ENCODE assay signal across 1 cellular context in the genomic region with DNA sequence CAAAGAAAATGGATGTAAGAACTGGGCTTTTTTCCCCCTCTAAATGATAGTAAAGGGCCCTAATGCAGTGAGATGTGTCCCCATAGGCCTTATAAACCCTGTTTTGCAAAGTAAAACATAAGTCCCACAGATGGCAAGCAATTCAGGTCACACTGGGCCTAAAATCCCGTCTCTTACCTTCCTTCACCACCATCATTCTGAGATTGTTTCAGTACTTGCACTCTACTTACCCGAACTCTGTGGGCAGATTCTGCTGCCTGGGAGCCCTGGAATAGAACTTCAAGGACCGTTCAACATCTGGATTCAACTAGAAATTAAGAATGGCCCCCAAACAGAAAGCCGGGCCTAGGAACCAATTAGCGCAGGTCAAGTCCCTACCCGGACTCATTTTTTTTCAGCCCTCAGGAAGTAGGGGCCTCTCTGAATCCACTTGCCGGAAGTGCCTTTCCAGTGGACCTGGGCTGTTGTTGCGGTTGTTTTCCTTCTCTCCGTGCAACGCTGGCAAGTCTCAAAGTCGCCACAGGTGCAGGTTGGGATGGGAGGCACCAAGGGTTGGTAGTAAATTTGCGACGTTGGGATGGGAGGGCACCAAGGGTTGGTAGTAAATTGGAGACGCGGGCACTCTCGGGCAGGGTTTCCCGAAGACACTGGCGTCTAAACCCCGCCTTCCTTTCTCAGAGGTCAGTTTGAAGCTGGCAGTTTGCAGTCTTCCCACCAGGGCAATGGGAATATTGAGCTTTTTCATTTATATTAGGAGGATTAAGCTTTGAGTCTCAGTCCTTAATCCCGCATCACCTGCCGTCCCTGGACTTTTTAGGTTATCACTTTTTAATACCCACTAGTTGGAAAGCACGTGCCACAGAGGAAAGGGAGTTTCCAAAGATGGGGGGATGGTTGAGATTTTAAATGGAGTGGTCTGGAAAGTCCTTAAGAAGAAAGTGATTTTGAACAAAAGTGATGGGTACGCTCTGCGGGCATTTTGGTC.
TF ChIP-seq lines count a peak whose summit lies in the region.

A gene with protein sequence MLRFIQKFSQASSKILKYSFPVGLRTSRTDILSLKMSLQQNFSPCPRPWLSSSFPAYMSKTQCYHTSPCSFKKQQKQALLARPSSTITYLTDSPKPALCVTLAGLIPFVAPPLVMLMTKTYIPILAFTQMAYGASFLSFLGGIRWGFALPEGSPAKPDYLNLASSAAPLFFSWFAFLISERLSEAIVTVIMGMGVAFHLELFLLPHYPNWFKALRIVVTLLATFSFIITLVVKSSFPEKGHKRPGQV (plus strand): TSS at position 429 of the 985 bp plus-strand sequence. CDS start 2,888 bp downstream, outside the sequence.

TF ChIP-seq in HEK293, 187 proteins besides CTCF, POLR2A, EP300 and RAD21 (continued from another document and continues in another):
- no peak for TF ChIP-seq ZBTB1 (tag by site-specific recombination; IDR thresholded peaks at IDR 0.05)
- no peak for TF ChIP-seq GLIS2 (tag by site-specific recombination; IDR thresholded peaks at IDR 0.05)
- TF ChIP-seq ZNF184 (tag by site-specific recombination; IDR thresholded peaks at IDR 0.05), result peak; percentile 71; the same call in 1 of the 2 replicates
- TF ChIP-seq ZNF146 (tag by site-specific recombination; IDR thresholded peaks at IDR 0.05), result 0 out of 2 replicates have a peak, but pooled peaks have one; percentile 5
- TF ChIP-seq, protein P1, sequence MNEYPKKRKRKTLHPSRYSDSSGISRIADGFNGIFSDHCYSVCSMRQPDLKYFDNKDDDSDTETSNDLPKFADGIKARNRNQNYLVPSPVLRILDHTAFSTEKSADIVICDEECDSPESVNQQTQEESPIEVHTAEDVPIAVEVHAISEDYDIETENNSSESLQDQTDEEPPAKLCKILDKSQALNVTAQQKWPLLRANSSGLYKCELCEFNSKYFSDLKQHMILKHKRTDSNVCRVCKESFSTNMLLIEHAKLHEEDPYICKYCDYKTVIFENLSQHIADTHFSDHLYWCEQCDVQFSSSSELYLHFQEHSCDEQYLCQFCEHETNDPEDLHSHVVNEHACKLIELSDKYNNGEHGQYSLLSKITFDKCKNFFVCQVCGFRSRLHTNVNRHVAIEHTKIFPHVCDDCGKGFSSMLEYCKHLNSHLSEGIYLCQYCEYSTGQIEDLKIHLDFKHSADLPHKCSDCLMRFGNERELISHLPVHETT (tag by site-specific recombination; IDR thresholded peaks at IDR 0.05), result peak; percentile 93
- peak; percentile 61; the same call in 1 of the 2 replicates for TF ChIP-seq ZEB2 (tag by site-specific recombination; IDR thresholded peaks at IDR 0.05)
- peak; percentile 73 for TF ChIP-seq ZNF629 (tag by site-specific recombination; IDR thresholded peaks at IDR 0.05)
- TF ChIP-seq ZNF2 (tag by site-specific recombination; IDR thresholded peaks at IDR 0.05), result peak; percentile 83; the same call in 1 of the 2 replicates
- no peak for TF ChIP-seq ZNF23 (tag by site-specific recombination; IDR thresholded peaks at IDR 0.05; ENCODE audit: borderline replicate concordance)
- TF ChIP-seq ZNF626 (tag by site-specific recombination; IDR thresholded peaks at IDR 0.05), result 0 out of 2 replicates have a peak, but pooled peaks have one; percentile 82
- peak; percentile 47; the same call in 1 of the 2 replicates for TF ChIP-seq KLF9 (tag by site-specific recombination; IDR thresholded peaks at IDR 0.05; ENCODE audit: low read depth)
- peak; percentile 85 for TF ChIP-seq ZSCAN30 (tag by site-specific recombination; IDR thresholded peaks at IDR 0.05)
- TF ChIP-seq, protein P2, sequence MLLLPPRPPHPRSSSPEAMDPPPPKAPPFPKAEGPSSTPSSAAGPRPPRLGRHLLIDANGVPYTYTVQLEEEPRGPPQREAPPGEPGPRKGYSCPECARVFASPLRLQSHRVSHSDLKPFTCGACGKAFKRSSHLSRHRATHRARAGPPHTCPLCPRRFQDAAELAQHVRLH (tag by site-specific recombination; IDR thresholded peaks at IDR 0.05), result peak; percentile 65
- 0 out of 2 replicates have a peak, but pooled peaks have one; percentile 48 for TF ChIP-seq ZSCAN23 (tag by site-specific recombination; IDR thresholded peaks at IDR 0.05)
- no peak for TF ChIP-seq ZNF302 (tag by site-specific recombination; IDR thresholded peaks at IDR 0.05; ENCODE audit: low read depth)
- TF ChIP-seq KLF7 (tag by site-specific recombination; IDR thresholded peaks at IDR 0.05; ENCODE audit: borderline replicate concordance), result peak; percentile 49; the same call in 1 of the 2 replicates
- no peak for TF ChIP-seq ZNF16 (tag by site-specific recombination; IDR thresholded peaks at IDR 0.05; ENCODE audit: low read depth)
- TF ChIP-seq, protein P3, sequence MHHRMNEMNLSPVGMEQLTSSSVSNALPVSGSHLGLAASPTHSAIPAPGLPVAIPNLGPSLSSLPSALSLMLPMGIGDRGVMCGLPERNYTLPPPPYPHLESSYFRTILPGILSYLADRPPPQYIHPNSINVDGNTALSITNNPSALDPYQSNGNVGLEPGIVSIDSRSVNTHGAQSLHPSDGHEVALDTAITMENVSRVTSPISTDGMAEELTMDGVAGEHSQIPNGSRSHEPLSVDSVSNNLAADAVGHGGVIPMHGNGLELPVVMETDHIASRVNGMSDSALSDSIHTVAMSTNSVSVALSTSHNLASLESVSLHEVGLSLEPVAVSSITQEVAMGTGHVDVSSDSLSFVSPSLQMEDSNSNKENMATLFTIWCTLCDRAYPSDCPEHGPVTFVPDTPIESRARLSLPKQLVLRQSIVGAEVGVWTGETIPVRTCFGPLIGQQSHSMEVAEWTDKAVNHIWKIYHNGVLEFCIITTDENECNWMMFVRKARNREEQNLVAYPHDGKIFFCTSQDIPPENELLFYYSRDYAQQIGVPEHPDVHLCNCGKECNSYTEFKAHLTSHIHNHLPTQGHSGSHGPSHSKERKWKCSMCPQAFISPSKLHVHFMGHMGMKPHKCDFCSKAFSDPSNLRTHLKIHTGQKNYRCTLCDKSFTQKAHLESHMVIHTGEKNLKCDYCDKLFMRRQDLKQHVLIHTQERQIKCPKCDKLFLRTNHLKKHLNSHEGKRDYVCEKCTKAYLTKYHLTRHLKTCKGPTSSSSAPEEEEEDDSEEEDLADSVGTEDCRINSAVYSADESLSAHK (tag by site-specific recombination; IDR thresholded peaks at IDR 0.05), result peak; percentile 5; the same call in 1 of the 2 replicates
- peak; percentile 46 for TF ChIP-seq ZBTB21 (tag by site-specific recombination; IDR thresholded peaks at IDR 0.05)
- TF ChIP-seq, protein P4, sequence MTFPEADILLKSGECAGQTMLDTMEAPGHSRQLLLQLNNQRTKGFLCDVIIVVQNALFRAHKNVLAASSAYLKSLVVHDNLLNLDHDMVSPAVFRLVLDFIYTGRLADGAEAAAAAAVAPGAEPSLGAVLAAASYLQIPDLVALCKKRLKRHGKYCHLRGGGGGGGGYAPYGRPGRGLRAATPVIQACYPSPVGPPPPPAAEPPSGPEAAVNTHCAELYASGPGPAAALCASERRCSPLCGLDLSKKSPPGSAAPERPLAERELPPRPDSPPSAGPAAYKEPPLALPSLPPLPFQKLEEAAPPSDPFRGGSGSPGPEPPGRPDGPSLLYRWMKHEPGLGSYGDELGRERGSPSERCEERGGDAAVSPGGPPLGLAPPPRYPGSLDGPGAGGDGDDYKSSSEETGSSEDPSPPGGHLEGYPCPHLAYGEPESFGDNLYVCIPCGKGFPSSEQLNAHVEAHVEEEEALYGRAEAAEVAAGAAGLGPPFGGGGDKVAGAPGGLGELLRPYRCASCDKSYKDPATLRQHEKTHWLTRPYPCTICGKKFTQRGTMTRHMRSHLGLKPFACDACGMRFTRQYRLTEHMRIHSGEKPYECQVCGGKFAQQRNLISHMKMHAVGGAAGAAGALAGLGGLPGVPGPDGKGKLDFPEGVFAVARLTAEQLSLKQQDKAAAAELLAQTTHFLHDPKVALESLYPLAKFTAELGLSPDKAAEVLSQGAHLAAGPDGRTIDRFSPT (tag by site-specific recombination; IDR thresholded peaks at IDR 0.05), result peak; percentile 42; the same call in 1 of the 2 replicates
- TF ChIP-seq ZNF600 (tag by site-specific recombination; IDR thresholded peaks at IDR 0.05), result peak; percentile 44
- TF ChIP-seq ZNF76 (tag by site-specific recombination; IDR thresholded peaks at IDR 0.05; ENCODE audit: borderline replicate concordance, low read depth), result peak; percentile 89
- peak; percentile 54 for TF ChIP-seq ZBTB17 (tag by site-specific recombination; IDR thresholded peaks at IDR 0.05)
- no peak for TF ChIP-seq ZNF311 (tag by site-specific recombination; IDR thresholded peaks at IDR 0.05; ENCODE audit: borderline replicate concordance)
- TF ChIP-seq, protein P5, sequence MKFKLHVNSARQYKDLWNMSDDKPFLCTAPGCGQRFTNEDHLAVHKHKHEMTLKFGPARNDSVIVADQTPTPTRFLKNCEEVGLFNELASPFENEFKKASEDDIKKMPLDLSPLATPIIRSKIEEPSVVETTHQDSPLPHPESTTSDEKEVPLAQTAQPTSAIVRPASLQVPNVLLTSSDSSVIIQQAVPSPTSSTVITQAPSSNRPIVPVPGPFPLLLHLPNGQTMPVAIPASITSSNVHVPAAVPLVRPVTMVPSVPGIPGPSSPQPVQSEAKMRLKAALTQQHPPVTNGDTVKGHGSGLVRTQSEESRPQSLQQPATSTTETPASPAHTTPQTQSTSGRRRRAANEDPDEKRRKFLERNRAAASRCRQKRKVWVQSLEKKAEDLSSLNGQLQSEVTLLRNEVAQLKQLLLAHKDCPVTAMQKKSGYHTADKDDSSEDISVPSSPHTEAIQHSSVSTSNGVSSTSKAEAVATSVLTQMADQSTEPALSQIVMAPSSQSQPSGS (tag by site-specific recombination; IDR thresholded peaks at IDR 0.05; ENCODE audit: low read depth), result no peak
- TF ChIP-seq ZNF610 (tag by site-specific recombination; IDR thresholded peaks at IDR 0.05; ENCODE audit: borderline replicate concordance), result no peak; the same call in 1 of the 2 replicates
- TF ChIP-seq, protein P6, sequence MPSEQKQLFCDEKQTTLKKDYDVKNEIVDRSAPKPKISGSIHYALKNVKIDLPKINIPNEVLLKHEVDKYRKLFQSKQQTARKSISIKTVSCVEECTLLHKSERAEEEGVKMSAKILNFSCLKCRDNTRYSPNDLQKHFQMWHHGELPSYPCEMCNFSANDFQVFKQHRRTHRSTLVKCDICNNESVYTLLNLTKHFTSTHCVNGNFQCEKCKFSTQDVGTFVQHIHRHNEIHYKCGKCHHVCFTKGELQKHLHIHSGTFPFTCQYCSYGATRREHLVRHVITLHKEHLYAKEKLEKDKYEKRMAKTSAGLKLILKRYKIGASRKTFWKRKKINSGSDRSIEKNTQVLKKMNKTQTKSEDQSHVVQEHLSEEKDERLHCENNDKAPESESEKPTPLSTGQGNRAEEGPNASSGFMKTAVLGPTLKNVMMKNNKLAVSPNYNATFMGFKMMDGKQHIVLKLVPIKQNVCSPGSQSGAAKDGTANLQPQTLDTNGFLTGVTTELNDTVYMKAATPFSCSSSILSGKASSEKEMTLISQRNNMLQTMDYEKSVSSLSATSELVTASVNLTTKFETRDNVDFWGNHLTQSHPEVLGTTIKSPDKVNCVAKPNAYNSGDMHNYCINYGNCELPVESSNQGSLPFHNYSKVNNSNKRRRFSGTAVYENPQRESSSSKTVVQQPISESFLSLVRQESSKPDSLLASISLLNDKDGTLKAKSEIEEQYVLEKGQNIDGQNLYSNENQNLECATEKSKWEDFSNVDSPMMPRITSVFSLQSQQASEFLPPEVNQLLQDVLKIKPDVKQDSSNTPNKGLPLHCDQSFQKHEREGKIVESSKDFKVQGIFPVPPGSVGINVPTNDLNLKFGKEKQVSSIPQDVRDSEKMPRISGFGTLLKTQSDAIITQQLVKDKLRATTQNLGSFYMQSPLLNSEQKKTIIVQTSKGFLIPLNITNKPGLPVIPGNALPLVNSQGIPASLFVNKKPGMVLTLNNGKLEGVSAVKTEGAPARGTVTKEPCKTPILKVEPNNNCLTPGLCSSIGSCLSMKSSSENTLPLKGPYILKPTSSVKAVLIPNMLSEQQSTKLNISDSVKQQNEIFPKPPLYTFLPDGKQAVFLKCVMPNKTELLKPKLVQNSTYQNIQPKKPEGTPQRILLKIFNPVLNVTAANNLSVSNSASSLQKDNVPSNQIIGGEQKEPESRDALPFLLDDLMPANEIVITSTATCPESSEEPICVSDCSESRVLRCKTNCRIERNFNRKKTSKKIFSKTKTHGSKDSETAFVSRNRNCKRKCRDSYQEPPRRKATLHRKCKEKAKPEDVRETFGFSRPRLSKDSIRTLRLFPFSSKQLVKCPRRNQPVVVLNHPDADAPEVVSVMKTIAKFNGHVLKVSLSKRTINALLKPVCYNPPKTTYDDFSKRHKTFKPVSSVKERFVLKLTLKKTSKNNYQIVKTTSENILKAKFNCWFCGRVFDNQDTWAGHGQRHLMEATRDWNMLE (tag by site-specific recombination; conservative IDR thresholded peaks at IDR 0.05; ENCODE audit: low read depth), result peak; percentile 84
- TF ChIP-seq ZNF266 (tag by site-specific recombination; IDR thresholded peaks at IDR 0.05; ENCODE audit: low read depth), result no peak
- peak; percentile 84 for TF ChIP-seq ZNF24 (tag by site-specific recombination; IDR thresholded peaks at IDR 0.05)
- TF ChIP-seq, protein P7, sequence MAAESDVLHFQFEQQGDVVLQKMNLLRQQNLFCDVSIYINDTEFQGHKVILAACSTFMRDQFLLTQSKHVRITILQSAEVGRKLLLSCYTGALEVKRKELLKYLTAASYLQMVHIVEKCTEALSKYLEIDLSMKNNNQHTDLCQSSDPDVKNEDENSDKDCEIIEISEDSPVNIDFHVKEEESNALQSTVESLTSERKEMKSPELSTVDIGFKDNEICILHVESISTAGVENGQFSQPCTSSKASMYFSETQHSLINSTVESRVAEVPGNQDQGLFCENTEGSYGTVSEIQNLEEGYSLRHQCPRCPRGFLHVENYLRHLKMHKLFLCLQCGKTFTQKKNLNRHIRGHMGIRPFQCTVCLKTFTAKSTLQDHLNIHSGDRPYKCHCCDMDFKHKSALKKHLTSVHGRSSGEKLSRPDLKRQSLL (tag by site-specific recombination; IDR thresholded peaks at IDR 0.05), result 0 out of 2 replicates have a peak, but pooled peaks have one; percentile 29
- TF ChIP-seq ZNF658 (tag by site-specific recombination; IDR thresholded peaks at IDR 0.05), result no peak
- TF ChIP-seq BCL11A (tag by site-specific recombination; IDR thresholded peaks at IDR 0.05; ENCODE audit: low read depth), result no peak
- TF ChIP-seq, protein P8, sequence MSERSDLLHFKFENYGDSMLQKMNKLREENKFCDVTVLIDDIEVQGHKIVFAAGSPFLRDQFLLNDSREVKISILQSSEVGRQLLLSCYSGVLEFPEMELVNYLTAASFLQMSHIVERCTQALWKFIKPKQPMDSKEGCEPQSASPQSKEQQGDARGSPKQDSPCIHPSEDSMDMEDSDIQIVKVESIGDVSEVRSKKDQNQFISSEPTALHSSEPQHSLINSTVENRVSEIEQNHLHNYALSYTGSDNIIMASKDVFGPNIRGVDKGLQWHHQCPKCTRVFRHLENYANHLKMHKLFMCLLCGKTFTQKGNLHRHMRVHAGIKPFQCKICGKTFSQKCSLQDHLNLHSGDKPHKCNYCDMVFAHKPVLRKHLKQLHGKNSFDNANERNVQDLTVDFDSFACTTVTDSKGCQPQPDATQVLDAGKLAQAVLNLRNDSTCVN (tag by site-specific recombination; optimal IDR thresholded peaks at IDR 0.05), result peak; percentile 27
- TF ChIP-seq ZNF335 (tag by site-specific recombination; conservative IDR thresholded peaks at IDR 0.05), result peak; percentile 97
- no peak for TF ChIP-seq ZNF510 (tag by site-specific recombination; IDR thresholded peaks at IDR 0.05; ENCODE audit: insufficient replicate concordance)
- TF ChIP-seq ZNF623 (tag by site-specific recombination; IDR thresholded peaks at IDR 0.05), result 0 out of 2 replicates have a peak, but pooled peaks have one; percentile 11
